ENCODE assay signal across 8 cellular contexts in genomic region chr2:172698041-172698863, GRCh38. TPM values are rescaled to one million over a fixed set of nuclear protein-coding genes. Genes with fewer than 3 reads are reported as not detected.
DNase-seq lines count a peak whose midpoint lies in the region; ATAC-seq lines count a peak whose summit lies in the region.

No MANE protein-coding gene starts in this region.

- H3K9me3 Mint-ChIP-seq in activated T-cell treated with anti-CD3 and anti-CD28 coated beads, Interleukin-2, amount 50 U/mL, for 72 hours, result no peaks in the 10 kb centered on the region
- peaks cover 0 to 3% (median 0%) of the 10 kb centered on the region in 9 donors for H3K9me3 Mint-ChIP-seq in naive thymus-derived CD8-positive, alpha-beta T cell

- peak; percentile 10 to 11 for DNase-seq in AML-193 (lab: John Stamatoyannopoulos, UW)
- DNase-seq in activated T-cell treated with anti-CD3 and anti-CD28 coated beads, Interleukin-2, amount 50 U/mL, for 72 hours, result peak; percentile 18 to 35
- no peak for DNase-seq in naive thymus-derived CD8-positive, alpha-beta T cell
- no peak for DNase-seq in NCI-H526 treated with DMSO at 0.1 percent for 48 hours (lab: John Stamatoyannopoulos, UW)
- no peak for DNase-seq in HuH-7.5 (ENCODE audit: low spot score)
- no peak for DNase-seq in ureter (ENCODE audit: low spot score)

- no peak overlapping the region for H3K27ac Mint-ChIP-seq in activated T-cell treated with anti-CD3 and anti-CD28 coated beads, Interleukin-2, amount 50 U/mL, for 72 hours
- H3K27ac Mint-ChIP-seq in naive thymus-derived CD8-positive, alpha-beta T cell, result peak overlapping the region in 6 of 10 donors; percentile 13 to 48 (median 34)

- POLR2A ChIA-PET in naive thymus-derived CD8-positive, alpha-beta T cell (lab: Charles Lee), result no interaction called here

- H3K36me3 Mint-ChIP-seq in activated T-cell treated with anti-CD3 and anti-CD28 coated beads, Interleukin-2, amount 50 U/mL, for 72 hours (ENCODE audit: insufficient read depth in 2 of 2), result peaks cover 0 to 1% of the 10 kb centered on the region in 2 donors
- H3K36me3 Mint-ChIP-seq in naive thymus-derived CD8-positive, alpha-beta T cell, result no peaks in the 10 kb centered on the region

- no peaks in the 10 kb centered on the region for H3K27me3 Mint-ChIP-seq in activated T-cell treated with anti-CD3 and anti-CD28 coated beads, Interleukin-2, amount 50 U/mL, for 72 hours (ENCODE audit: low read depth)
- H3K27me3 Mint-ChIP-seq in naive thymus-derived CD8-positive, alpha-beta T cell, result peaks cover 0 to 5% (median 0%) of the 10 kb centered on the region in 5 donors

- peaks cover 24% of the 10 kb centered on the region for H3K4me1 Mint-ChIP-seq in activated T-cell treated with anti-CD3 and anti-CD28 coated beads, Interleukin-2, amount 50 U/mL, for 72 hours (ENCODE audit: low read depth)
- H3K4me1 Mint-ChIP-seq in naive thymus-derived CD8-positive, alpha-beta T cell, result peaks cover 13 to 25% (median 20%) of the 10 kb centered on the region in 4 donors

- ATAC-seq in GM19395 (IDR thresholded peaks at IDR 0.05; ENCODE audit: unreplicated experiment) (peak; percentile 91), HG03521 (IDR thresholded peaks at IDR 0.05; ENCODE audit: unreplicated experiment) (peak; percentile 40)
- peak; percentile 96 to 98 for ATAC-seq in activated T-cell treated with anti-CD3 and anti-CD28 coated beads, Interleukin-2, amount 50 U/mL, for 72 hours (replicated peaks in 1 of 2)
- ATAC-seq in naive thymus-derived CD8-positive, alpha-beta T cell, result peak in 1 of 2 donors; percentile 84

- H3K4me3 Mint-ChIP-seq in activated T-cell treated with anti-CD3 and anti-CD28 coated beads, Interleukin-2, amount 50 U/mL, for 72 hours, result peak overlapping the region; percentile 0 to 3
- peak overlapping the region in 1 of 10 donors; percentile 4 for H3K4me3 Mint-ChIP-seq in naive thymus-derived CD8-positive, alpha-beta T cell

RNA-seq across cellular contexts. Expression of gene RAPGEF4, which starts 37.4 kb away (rescaled TPM):
- total RNA-seq in activated T-cell treated with anti-CD3 and anti-CD28 coated beads, Interleukin-2, amount 50 U/mL, for 72 hours, result under 1 TPM; 0.19 to 0.65 TPM
- 1 to 10 TPM; 1.2 to 1.8 TPM for total RNA-seq in naive thymus-derived CD8-positive, alpha-beta T cell
- polyA plus RNA-seq in naive thymus-derived CD8-positive, alpha-beta T cell, result under 1 TPM in 1 of 3 donors, not detected in 2; 0.40 TPM
- 18.6 TPM for total RNA-seq in ureter

Comparison
In these comparisons a context has a peak if more than half of its experiments do, and no peak if none do; other contexts are left out.
1. DNase-seq: peak in AML-193 (2 of 2) and activated T-cell treated with anti-CD3 and anti-CD28 coated beads, Interleukin-2, amount 50 U/mL, for 72 hours (2 of 2); none in naive thymus-derived CD8-positive, alpha-beta T cell (0 of 10), NCI-H526 treated with DMSO at 0.1 percent for 48 hours (single experiment), HuH-7.5 (single experiment) and ureter (single experiment).